Comparison of ENCODE assay signal across 9 cellular contexts in the genomic region with DNA sequence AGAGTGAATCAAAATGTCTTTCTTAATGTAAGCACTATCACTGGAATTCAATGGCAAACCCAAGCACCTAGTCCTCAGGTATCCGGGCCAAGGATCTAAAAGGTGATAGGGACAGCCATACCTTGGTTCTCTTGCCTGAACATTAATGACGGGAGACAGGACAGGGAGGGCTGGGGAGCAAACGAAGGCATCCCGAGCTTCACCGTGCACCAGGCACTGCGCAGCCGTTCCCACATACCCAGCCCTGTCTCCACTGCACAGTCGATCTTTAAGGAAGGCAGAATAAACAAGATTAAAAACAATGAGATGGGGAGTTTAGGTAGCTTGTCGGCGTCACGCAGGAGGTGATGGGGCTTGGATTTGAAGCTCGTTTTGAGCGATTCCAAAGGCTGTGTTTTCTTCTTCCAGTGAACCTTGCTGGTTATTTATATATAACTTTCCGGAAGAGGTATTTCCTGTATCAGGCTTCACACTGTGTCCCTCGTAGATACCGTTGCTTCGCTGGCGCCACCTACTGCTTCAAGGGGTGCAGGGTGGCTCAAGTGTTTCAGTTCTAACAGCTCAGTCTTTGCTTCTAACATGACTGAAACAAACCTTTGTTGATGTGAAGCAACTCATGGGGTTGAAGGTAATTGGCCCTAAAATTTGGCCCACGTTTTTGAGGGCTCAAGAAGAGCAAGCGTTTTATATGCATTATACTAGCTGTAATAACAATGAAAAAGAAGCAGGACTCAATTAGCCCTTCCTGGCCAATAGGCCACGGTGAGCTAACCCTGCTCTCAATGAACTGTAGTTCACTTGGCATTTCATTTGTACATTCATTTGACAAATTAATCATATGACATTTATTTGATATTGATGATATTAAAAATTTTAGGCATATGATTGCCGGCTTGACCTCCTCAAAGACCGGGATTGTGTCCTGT.
DNase-seq lines count a peak whose midpoint lies in the region; ATAC-seq, FAIRE-seq and TF ChIP-seq lines count a peak whose summit lies in the region.
"Had no signal": no experiment of that assay in that cellular context is flagged by ENCODE, and none has a peak within 500 bp of the region (broad histone marks: within the 10 kb centered on the region; RNA-seq: fewer than 3 reads in every experiment).

No MANE protein-coding gene starts in this region.

- no peak overlapping the region for H3K4me3 Mint-ChIP-seq in MCF 10A (ENCODE audit: unreplicated experiment)

- H3K9me1 ChIP-seq in K562 (ENCODE audit: control insufficient read depth, insufficient read depth, low read length) = no peaks in the 10 kb centered on the region

- H3K9me3 ChIP-seq in mammary epithelial cell (replicated peaks; ENCODE audit: insufficient read depth, low read length) (peaks cover 10% of the 10 kb centered on the region), K562 (replicated peaks; ENCODE audit: control insufficient read depth, insufficient read depth, low read depth, low read length) (no peaks in the 10 kb centered on the region)
- H3K9me3 ChIP-seq: neutrophil had no signal

- H3K9ac ChIP-seq in mammary epithelial cell (ENCODE audit: insufficient read depth, low read length) (no peak overlapping the region), K562 (ENCODE audit: insufficient read depth in 1 of 2, low read depth in 2 of 2, low read length in 2 of 2) (no peak overlapping the region)

- ATAC-seq in HG02642 (IDR thresholded peaks at IDR 0.05; ENCODE audit: poor library complexity, unreplicated experiment) = peak; percentile 98
- ATAC-seq in K562 = peak; percentile 99

- DNase-seq in MCF 10A (ENCODE audit: unreplicated experiment) (peak; percentile 78), mammary epithelial cell (no peak), NCI-H1092 (lab: John Stamatoyannopoulos, UW) (peak; percentile 44), SW480 (ENCODE audit: low spot score) (peak; percentile 77), K562 (ENCODE audit: extremely low read depth in 1 of 4, low spot score in 3 of 4) (peak; percentile 40 to 73 (median 56)), kidney epithelial cell (ENCODE audit: low read depth) (no peak)
- peak; percentile 4 for DNase-seq in stimulated activated CD8-positive, alpha-beta memory T cell treated with anti-CD3 and anti-CD28 coated beads, Interleukin-12 subunit alpha, Interleukin-12 subunit beta, amount 100 ng/mL, for 1 hour (ENCODE audit: low read depth)

- H3K79me2 ChIP-seq in mammary epithelial cell (ENCODE audit: insufficient read depth, low read length) (no peaks in the 10 kb centered on the region), K562 (ENCODE audit: control insufficient read depth, insufficient read depth, low read length) (no peaks in the 10 kb centered on the region)

- TF ChIP-seq RAD21 in K562 (CRISPR knock-in tag; conservative IDR thresholded peaks at IDR 0.05 in 1 of 2, IDR thresholded peaks at IDR 0.05 in 1 of 2) = peak; percentile 27 to 66; a peak in 2 of 4 replicates

- dilution Hi-C loops in mammary epithelial cell (cut with HindIII; ENCODE audit: low sequenced_read_pairs) = no loop called here

- H3K4me3 ChIP-seq in mammary epithelial cell (replicated peaks in 1 of 3; ENCODE audit: insufficient read depth in 1 of 3, low read depth in 2 of 3, low read length in 3 of 3) = no peak overlapping the region
- no peak overlapping the region for H3K4me3 ChIP-seq in K562
- no peak overlapping the region for H3K4me3 ChIP-seq in kidney epithelial cell (ENCODE audit: low read depth, low read length)

- intact Hi-C loops in MCF 10A (cut with micrococcal nuclease) = loop anchor here (1.0 kb wide), 1 partner anchor 42 kb away; no protein-coding TSS in a partner anchor
- intact Hi-C loops in mammary epithelial cell (cut with micrococcal nuclease) = no loop called here
- intact Hi-C loops in K562 (cut with micrococcal nuclease) = loop anchor here (1.0 to 2.0 kb wide), 2 partner anchors 42 to 52 kb away; no protein-coding TSS in a partner anchor

- in situ Hi-C loops in mammary epithelial cell (cut with MboI; ENCODE audit: low sequenced_read_pairs in 2 of 2) (no loop called here), K562 (cut with MboI) (no loop called here)

- no peak overlapping the region for H3K27ac Mint-ChIP-seq in MCF 10A (ENCODE audit: low read depth, unreplicated experiment)

- H4K20me1 ChIP-seq in mammary epithelial cell (ENCODE audit: insufficient read depth, low read length) (no peaks in the 10 kb centered on the region), K562 (replicated peaks; ENCODE audit: control insufficient read depth, insufficient read depth, low read length) (no peaks in the 10 kb centered on the region; the same call in 1 of the 2 replicates)

- H3K36me3 ChIP-seq in mammary epithelial cell (ENCODE audit: insufficient read depth, low read length) (no peaks in the 10 kb centered on the region), K562 (ENCODE audit: control insufficient read depth, insufficient read depth, low read length) (no peaks in the 10 kb centered on the region), kidney epithelial cell (ENCODE audit: control insufficient read depth, insufficient read depth, low read length) (no peaks in the 10 kb centered on the region)
- H3K36me3 ChIP-seq: neutrophil had no signal

- peaks cover 18% of the 10 kb centered on the region for H3K4me1 Mint-ChIP-seq in MCF 10A (ENCODE audit: insufficient read depth, unreplicated experiment)

- TF ChIP-seq EP300 in K562 (IDR thresholded peaks at IDR 0.05; ENCODE audit: low read length) = no peak

- H3K27ac ChIP-seq in mammary epithelial cell (ENCODE audit: insufficient read depth, low read depth, low read length) = no peak overlapping the region
- no peak overlapping the region for H3K27ac ChIP-seq in K562 (ENCODE audit: extremely low read depth, low read depth, low read length)
- H3K27ac ChIP-seq: neutrophil had no signal

- H3K4me1 ChIP-seq in mammary epithelial cell (ENCODE audit: insufficient read depth, low read length) (no peaks in the 10 kb centered on the region), K562 (replicated peaks in 1 of 2; ENCODE audit: control insufficient read depth in 2 of 2, insufficient read depth in 2 of 2, low read length in 2 of 2) (no peaks in the 10 kb centered on the region)

- H3K27me3 ChIP-seq in mammary epithelial cell (ENCODE audit: insufficient read depth, low read length) (no peaks in the 10 kb centered on the region), K562 (ENCODE audit: control insufficient read depth in 2 of 2, insufficient read depth in 2 of 2, low read length in 2 of 2) (peaks cover 10 to 31% of the 10 kb centered on the region in 2 experiments; a peak in 4 of 5 replicates), kidney epithelial cell (ENCODE audit: control insufficient read depth, insufficient read depth, low read length) (peaks cover 4% of the 10 kb centered on the region)

- no peak for TF ChIP-seq POLR2A in K562 (conservative IDR thresholded peaks at IDR 0.05)

- no peaks in the 10 kb centered on the region for H3K36me3 Mint-ChIP-seq in MCF 10A (ENCODE audit: insufficient read depth, unreplicated experiment)

- H2AFZ ChIP-seq in mammary epithelial cell (ENCODE audit: low read depth, low read length) = no peak overlapping the region
- H2AFZ ChIP-seq in K562 (ENCODE audit: low read depth, low read length) = peak overlapping the region; percentile 80

- POLR2A ChIA-PET in MCF 10A (lab: Yijun Ruan, JAX) (no interaction called here), K562 (lab: Yijun Ruan, JAX) (interaction anchor here (0.5 to 0.8 kb wide), 4 partner anchors 12 to 1238 kb away, joined by 3 to 4 read pairs (median 3); no protein-coding TSS in a partner anchor)

- peak; percentile 42 for TF ChIP-seq CTCF in MCF 10A (IDR thresholded peaks at IDR 0.05; ENCODE audit: unreplicated experiment)
- peak in 1 of 2 donors; percentile 5 for TF ChIP-seq CTCF in mammary epithelial cell (conservative IDR thresholded peaks at IDR 0.05 in 1 of 2, IDR thresholded peaks at IDR 0.05 in 1 of 2; ENCODE audit: extremely low read depth in 1 of 2, insufficient read depth in 1 of 2, low read depth in 1 of 2, low read length in 2 of 2)
- TF ChIP-seq CTCF in K562 (IDR thresholded peaks at IDR 0.05 in 2 of 3, conservative IDR thresholded peaks at IDR 0.05 in 1 of 3; ENCODE audit: insufficient read depth in 2 of 3, low read depth in 1 of 3, low read length in 3 of 3) = peak; percentile 68 to 82 (median 78)
- peak; percentile 89 for TF ChIP-seq CTCF in kidney epithelial cell (IDR thresholded peaks at IDR 0.05; ENCODE audit: insufficient read depth, low read length, poor library complexity, severe bottlenecking)

- H3K9me3 Mint-ChIP-seq in MCF 10A (ENCODE audit: unreplicated experiment) = no peaks in the 10 kb centered on the region

- H3K27me3 Mint-ChIP-seq in MCF 10A (ENCODE audit: insufficient read depth, unreplicated experiment) = peaks cover 31% of the 10 kb centered on the region

- CTCF ChIA-PET in MCF 10A (lab: Yijun Ruan, JAX) = interaction anchor here (0.6 to 5.9 kb wide), 18 partner anchors 9 to 982 kb away, joined by 3 to 32 read pairs (median 4); no protein-coding TSS in a partner anchor
- CTCF ChIA-PET in mammary epithelial cell (lab: Charles Lee; ENCODE audit: low non-redundant PET) = no interaction called here
- CTCF ChIA-PET in K562 (lab: Yijun Ruan, JAX; ENCODE audit: low intra/inter-chr PET ratio) = no interaction called here

- H3K4me2 ChIP-seq in mammary epithelial cell (ENCODE audit: insufficient read depth, low read depth, low read length) (no peak overlapping the region), K562 (ENCODE audit: insufficient read depth, low read length) (peak overlapping the region; percentile 70)

- WGBS in mammary epithelial cell (ENCODE audit: low coverage, missing lambda C conversion rate) = 64% methylated on average over 23 of the region's 23 CpGs
- 4% methylated on average over 23 of the region's 23 CpGs for WGBS in K562 (ENCODE audit: insufficient coverage, low coverage, missing lambda C conversion rate)

- FAIRE-seq in K562 (lab: Jason Lieb, UNC) = peak; percentile 87

- BruUV-seq in MCF 10A (replicated peaks; lab: Mats Ljungman, UMichigan) = no TSS peak
- BruUV-seq in mammary epithelial cell (replicated peaks; lab: Mats Ljungman, UMichigan) = no TSS peak
- BruUV-seq in K562 (replicated peaks; lab: Mats Ljungman, UMichigan) = no TSS peak

TF ChIP-seq in K562, 482 proteins besides CTCF, POLR2A, EP300 and RAD21 (continues in another document):
- no peak for TF ChIP-seq PHB2 (IDR thresholded peaks at IDR 0.05; ENCODE audit: low read depth)
- TF ChIP-seq MCM5 (IDR thresholded peaks at IDR 0.05; ENCODE audit: low read depth) = no peak
- peak; percentile 26 for TF ChIP-seq PHF20 (IDR thresholded peaks at IDR 0.05; ENCODE audit: partially characterized antibody)

Comparison
In these comparisons a context has a peak if more than half of its experiments do, and no peak if none do; other contexts are left out.
1. DNase-seq: peak in MCF 10A (single experiment), NCI-H1092 (single experiment), SW480 (single experiment), K562 (4 of 4) and stimulated activated CD8-positive, alpha-beta memory T cell treated with anti-CD3 and anti-CD28 coated beads, Interleukin-12 subunit alpha, Interleukin-12 subunit beta, amount 100 ng/mL, for 1 hour (single experiment); none in mammary epithelial cell (single experiment) and kidney epithelial cell (single experiment).